3 cellular contexts compared by ENCODE assay signal in genomic region chr7:151743481-151743983, GRCh38.
A peak's percentile ranks its signal among the peaks of the same experiment; 100 is the strongest.
TF ChIP-seq lines count a peak whose summit lies in the region.

No MANE protein-coding gene starts in this region.

TF ChIP-seq in liver, 16 proteins besides CTCF, POLR2A, EP300 and RAD21:
- TF ChIP-seq ZBTB33 (IDR thresholded peaks at IDR 0.05) (no peak), FOXA1 (IDR thresholded peaks at IDR 0.05) (no peak), SP1 (IDR thresholded peaks at IDR 0.05) (peak; percentile 71), HNF4A (conservative IDR thresholded peaks at IDR 0.05) (peak in 1 of 2 donors; percentile 57), HNF4G (IDR thresholded peaks at IDR 0.05) (no peak), TAF1 (conservative IDR thresholded peaks at IDR 0.05) (no peak), EGR1 (IDR thresholded peaks at IDR 0.05; ENCODE audit: low read depth in 2 of 2) (no peak), GABPA (IDR thresholded peaks at IDR 0.05 in 1 of 2, conservative IDR thresholded peaks at IDR 0.05 in 1 of 2) (no peak), ATF3 (IDR thresholded peaks at IDR 0.05) (no peak), NR2F2 (IDR thresholded peaks at IDR 0.05) (no peak), JUND (IDR thresholded peaks at IDR 0.05) (peak in 1 of 2 donors; percentile 24), MAX (IDR thresholded peaks at IDR 0.05) (no peak), REST (IDR thresholded peaks at IDR 0.05) (peak; percentile 73), FOXA2 (IDR thresholded peaks at IDR 0.05) (no peak), YY1 (IDR thresholded peaks at IDR 0.05) (peak; percentile 77), RXRA (IDR thresholded peaks at IDR 0.05) (peak; percentile 44 to 58)
TF ChIP-seq in liver: peak in this region for 6.

TF ChIP-seq in HepG2, 621 proteins besides CTCF, POLR2A, EP300 and RAD21:
- no peak for TF ChIP-seq ATRX (CRISPR knock-in tag; IDR thresholded peaks at IDR 0.05; ENCODE audit: borderline replicate concordance)
- TF ChIP-seq YEATS2 (CRISPR knock-in tag; IDR thresholded peaks at IDR 0.05; ENCODE audit: borderline replicate concordance): no peak
- no peak for TF ChIP-seq ZNF296 (CRISPR knock-in tag; conservative IDR thresholded peaks at IDR 0.05)
- no peak for TF ChIP-seq ZSCAN29 (CRISPR knock-in tag; conservative IDR thresholded peaks at IDR 0.05)
- TF ChIP-seq ZFY (CRISPR knock-in tag; IDR thresholded peaks at IDR 0.05): no peak
- TF ChIP-seq NFRKB (IDR thresholded peaks at IDR 0.05): no peak
- no peak for TF ChIP-seq ZNF768 (CRISPR knock-in tag; IDR thresholded peaks at IDR 0.05)
- no peak for TF ChIP-seq CREBL2 (CRISPR knock-in tag; IDR thresholded peaks at IDR 0.05; ENCODE audit: borderline replicate concordance)
- no peak for TF ChIP-seq ZNF136 (CRISPR knock-in tag; IDR thresholded peaks at IDR 0.05; ENCODE audit: low read depth)
- TF ChIP-seq RXRB (CRISPR knock-in tag; IDR thresholded peaks at IDR 0.05; ENCODE audit: borderline replicate concordance): no peak
- no peak for TF ChIP-seq TEF (CRISPR knock-in tag; IDR thresholded peaks at IDR 0.05)
- TF ChIP-seq ZZZ3 (CRISPR knock-in tag; IDR thresholded peaks at IDR 0.05; ENCODE audit: borderline replicate concordance): no peak
- TF ChIP-seq ZNF350 (CRISPR knock-in tag; IDR thresholded peaks at IDR 0.05; ENCODE audit: borderline replicate concordance, low read depth): no peak

TF ChIP-seq in H1, 55 proteins besides CTCF, POLR2A, EP300 and RAD21:
- no peak for TF ChIP-seq SP4 (IDR thresholded peaks at IDR 0.05; ENCODE audit: low read length)
- TF ChIP-seq YY1 (IDR thresholded peaks at IDR 0.05; ENCODE audit: low read depth, low read length): no peak
- no peak for TF ChIP-seq RBBP5 (IDR thresholded peaks at IDR 0.05; ENCODE audit: borderline replicate concordance, low read depth, low read length)
- no peak for TF ChIP-seq MAFK (IDR thresholded peaks at IDR 0.05; ENCODE audit: low read depth, low read length)
- TF ChIP-seq JUND (IDR thresholded peaks at IDR 0.05; ENCODE audit: low read length): no peak
- no peak for TF ChIP-seq TBP (IDR thresholded peaks at IDR 0.05; ENCODE audit: low read depth, low read length)
